In the genomic region with DNA sequence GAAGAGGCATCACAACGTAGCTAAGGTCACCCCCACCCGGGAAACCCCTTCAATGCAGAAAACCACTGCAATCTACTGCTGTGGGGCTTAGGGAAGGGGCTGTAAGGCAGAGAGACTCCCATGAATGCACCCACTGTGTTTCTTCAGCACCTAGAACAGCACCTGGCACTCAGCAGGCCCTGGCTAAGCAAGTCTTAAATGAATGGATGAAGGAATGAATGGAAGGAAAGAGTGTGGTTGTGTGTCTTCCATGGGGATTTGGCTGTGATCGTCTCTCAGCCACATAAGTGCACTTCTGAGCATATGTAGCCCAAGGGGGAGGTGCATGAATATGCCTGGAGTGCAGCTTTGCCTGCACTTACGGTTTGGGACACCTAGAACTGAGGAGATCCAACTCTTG, we compare ENCODE assay signal across 22 cellular contexts. TPM values are rescaled to one million over a fixed set of nuclear protein-coding genes. Genes with fewer than 3 reads are reported as not detected.
DNase-seq lines count a peak whose midpoint lies in the region; ATAC-seq, FAIRE-seq and TF ChIP-seq lines count a peak whose summit lies in the region.
"Had no signal": no experiment of that assay in that cellular context is flagged by ENCODE, and none has a peak within 500 bp of the region (broad histone marks: within the 10 kb centered on the region; RNA-seq: fewer than 3 reads in every experiment).

No MANE protein-coding gene starts in this region.

- H2BK20ac ChIP-seq in H1 (ENCODE audit: low read length) = no peak overlapping the region

- H3K79me2 ChIP-seq in H1 (ENCODE audit: control insufficient read depth in 1 of 2, insufficient read depth in 2 of 2, low read length in 2 of 2) = peaks cover 0 to 3% of the 10 kb centered on the region in 2 experiments; a peak in 1 of 4 replicates

- peak overlapping the region; percentile 26 for H4K91ac ChIP-seq in H1 (replicated peaks; ENCODE audit: insufficient read length, low read length)

- H3K4me1 ChIP-seq in HEK293 (ENCODE audit: control insufficient read depth, insufficient read depth, low read length) = no peaks in the 10 kb centered on the region
- peaks cover 0 to 10% (median 6%) of the 10 kb centered on the region in 4 experiments; a peak in 5 of 7 replicates for H3K4me1 ChIP-seq in H1 (replicated peaks in 1 of 4; ENCODE audit: control insufficient read depth in 3 of 4, insufficient read depth in 4 of 4, low read length in 3 of 4)

- no peak overlapping the region for H3K56ac ChIP-seq in H1 (replicated peaks; ENCODE audit: insufficient read length, low read depth, low read length)

- CTCF ChIA-PET in HEK293 (lab: Yijun Ruan, JAX) (interaction anchor here (1.7 kb wide), 1 partner anchor 55 kb away, joined by 6 read pairs; no protein-coding TSS in a partner anchor), H1 (lab: Charles Lee; ENCODE audit: partially characterized antibody) (interaction anchor here (0.6 to 1.5 kb wide), 3 partner anchors 12 to 133 kb away, joined by 3 to 4 read pairs (median 3); no protein-coding TSS in a partner anchor)

- no peak for TF ChIP-seq POLR2A in H1 (IDR thresholded peaks at IDR 0.05; ENCODE audit: control extremely low read depth in 1 of 2, low read depth in 2 of 2, low read length in 2 of 2)

- peaks cover 14% of the 10 kb centered on the region for H3K23me2 ChIP-seq in H1 (ENCODE audit: low read depth, low read length)

- no peak overlapping the region for H2BK12ac ChIP-seq in H1 (ENCODE audit: low read depth, low read length)

- no peak overlapping the region for H3K4me2 ChIP-seq in H1 (ENCODE audit: insufficient read depth in 1 of 2, low read depth in 2 of 2, low read length in 2 of 2)

- H3K14ac ChIP-seq in H1 (ENCODE audit: insufficient read length) = no peak overlapping the region

- no peak overlapping the region for H3K4ac ChIP-seq in H1 (replicated peaks; ENCODE audit: insufficient read length, low read depth, low read length)

- no peak overlapping the region for H3K18ac ChIP-seq in H1 (ENCODE audit: extremely low read depth, low read length)

- no peaks in the 10 kb centered on the region; a peak in 1 of 7 replicates for H3K27me3 ChIP-seq in H1 (replicated peaks in 1 of 4; ENCODE audit: control insufficient read depth in 3 of 4, extremely low read depth in 1 of 4, insufficient read depth in 3 of 4, low read length in 3 of 4)

- 0 out of 2 replicates have a peak overlapping the region, but pooled peaks have one; percentile 53 for H2AK5ac ChIP-seq in H1 (ENCODE audit: low read depth, low read length)

- no peak overlapping the region for H4K5ac ChIP-seq in H1 (ENCODE audit: insufficient read length, low read depth, low read length)

- H3K9me3 ChIP-seq in HEK293 (ENCODE audit: control insufficient read depth, insufficient read depth, low read depth, low read length) (no peaks in the 10 kb centered on the region), H1 (ENCODE audit: insufficient read depth in 2 of 2, low read depth in 1 of 2, low read length in 1 of 2) (peaks cover 0 to 6% of the 10 kb centered on the region in 2 experiments; a peak in 1 of 4 replicates)

- WGBS in H1 (ENCODE audit: extremely low coverage in 1 of 2, insufficient coverage in 1 of 2, insufficient read length in 1 of 2, insufficient replicate concordance in 2 of 2, low coverage in 1 of 2, low lambda C conversion rate in 2 of 2, missing lambda C conversion rate in 1 of 2), 2 experiments = 83% methylated on average over 4 of the region's 4 CpGs; no CpG with 5 or more reads in 1 of the 2 experiments

- H3K27ac ChIP-seq in HEK293 (ENCODE audit: extremely low read depth, low read depth, low read length) (no peak overlapping the region), H1 (ENCODE audit: low read depth, low read length) (no peak overlapping the region)
- H3K27ac ChIP-seq: C4-2B had no signal

- TF ChIP-seq EP300 in H1 (IDR thresholded peaks at IDR 0.05; ENCODE audit: borderline replicate concordance in 1 of 2, low read depth in 2 of 2, low read length in 2 of 2) = no peak

- TF ChIP-seq CTCF in HEK293 (tag by site-specific recombination; IDR thresholded peaks at IDR 0.05) (no peak), H1 (IDR thresholded peaks at IDR 0.05; ENCODE audit: control extremely low read depth in 1 of 3, insufficient read depth in 1 of 3, low read depth in 1 of 3, low read length in 3 of 3) (no peak)

- H3K4me3 ChIP-seq in HEK293 (ENCODE audit: low read depth, low read length) (no peak overlapping the region), H1 (ENCODE audit: extremely low read depth in 1 of 4, insufficient read depth in 2 of 4, low read depth in 3 of 4, low read length in 4 of 4) (no peak overlapping the region)

- FAIRE-seq in H1 (lab: Jason Lieb, UNC) = no peak
- FAIRE-seq: GM12891, H54 had no signal

- no peak overlapping the region for H2BK5ac ChIP-seq in H1 (ENCODE audit: low read depth, low read length)

- no peak overlapping the region for H3K23ac ChIP-seq in H1 (ENCODE audit: insufficient read length)

- no peak for ATAC-seq in HG03565 (IDR thresholded peaks at IDR 0.05; ENCODE audit: unreplicated experiment)
- ATAC-seq: PC-3 had no signal

- H3K79me1 ChIP-seq in H1 (ENCODE audit: low read depth, low read length) = peaks cover 5% of the 10 kb centered on the region; the same call in 1 of the 2 replicates

- H3K9ac ChIP-seq in H1 (replicated peaks in 1 of 4; ENCODE audit: extremely low read depth in 1 of 4, low read depth in 3 of 4, low read length in 3 of 4) = no peak overlapping the region

- H4K20me1 ChIP-seq in H1 (replicated peaks in 1 of 2; ENCODE audit: control insufficient read depth in 1 of 2, insufficient read depth in 2 of 2, low read length in 2 of 2) = no peaks in the 10 kb centered on the region

- no peak for TF ChIP-seq RAD21 in H1 (IDR thresholded peaks at IDR 0.05 in 1 of 2, conservative IDR thresholded peaks at IDR 0.05 in 1 of 2; ENCODE audit: low read depth in 2 of 2, low read length in 2 of 2)

- DNase-seq in H1 (ENCODE audit: low read depth in 1 of 2, low spot score in 2 of 2) (no peak), Ammon's horn (ENCODE audit: low spot score) (no peak)
- DNase-seq: CD8-positive, alpha-beta memory T cell; DMS 273 treated with DMSO at 0.1 percent for 48 hours; DMS79; EL; GDM1; IMR-90; NCI-H1048; NCI-H1417; NCI-H1694; NCI-H2029 treated with DMSO at 0.1 percent for 48 hours; NCI-H446 treated with DMSO at 0.1 percent for 48 hours; NCI-H526; NCI-H82; NK-92 treated with Interleukin-12 subunit alpha and Interleukin-12 subunit beta, amount 100 ng/mL, for 24 hours; PC-3 had no signal

- H2AFZ ChIP-seq in H1 (ENCODE audit: low read length) = no peak overlapping the region

- H3K36me3 ChIP-seq in HEK293 (ENCODE audit: control insufficient read depth in 2 of 2, insufficient read depth in 1 of 2, low read length in 2 of 2) = no peaks in the 10 kb centered on the region
- no peaks in the 10 kb centered on the region for H3K36me3 ChIP-seq in H1 (ENCODE audit: control insufficient read depth in 2 of 4, insufficient read depth in 4 of 4, low read length in 3 of 4)

- H4K8ac ChIP-seq in H1 (ENCODE audit: extremely low read depth, insufficient read depth, low read length) = no peak overlapping the region

- POLR2A ChIA-PET in HEK293 (lab: Yijun Ruan, JAX) (interaction anchor here (0.8 kb wide), 1 partner anchor 20 kb away, joined by 3 read pairs; no protein-coding TSS in a partner anchor), H1 (lab: Charles Lee; ENCODE audit: partially characterized antibody) (interaction anchor here (1.0 kb wide), 1 partner anchor 33 kb away, joined by 3 read pairs; no protein-coding TSS in a partner anchor)

- no peak overlapping the region for H2BK15ac ChIP-seq in H1 (ENCODE audit: low read length)

- H2BK120ac ChIP-seq in H1 (replicated peaks; ENCODE audit: low read depth, low read length) = no peak overlapping the region

RNA-seq across cellular contexts. Expression of gene CCDC159, which starts 2.9 kb away (rescaled TPM):
- total RNA-seq in H1 (2021; fragmentation: NEBNext Ultra II Directional; extraction: Animal tissue kit (Norgen Biotek cat#: 25700)) = 4.0 and 5.5 TPM in 2 replicates
- 5.4 and 7.1 TPM in 2 replicates for polyA plus RNA-seq in H1 (2011; rRNA removed)
- polyA plus RNA-seq in H1 (2011; cell fraction: cytosol; rRNA removed) = 9.4 TPM
- polyA plus RNA-seq in H1 (2011; cell fraction: nucleus; rRNA removed) = 18.9 TPM
- 7.4 to 11.5 TPM (median 8.6 TPM) in 4 replicates for polyA plus RNA-seq in H1 (2012, experiment 1 of 2)
- 4.3 TPM for polyA plus RNA-seq in H1 (2012, experiment 2 of 2)
- polyA plus RNA-seq in H1 (2013, experiment 1 of 2) = 4.5 TPM
- polyA plus RNA-seq in H1 (2013, experiment 2 of 2) = 4.3 TPM
- 5.1 and 6.5 TPM in 2 replicates for polyA minus RNA-seq in H1 (2011; rRNA and poly(A)+ RNA removed)
- polyA minus RNA-seq in H1 (2011; cell fraction: cytosol; rRNA and poly(A)+ RNA removed) = not detected
- polyA minus RNA-seq in H1 (2011; cell fraction: nucleus; rRNA and poly(A)+ RNA removed) = 2.9 TPM

RNA-seq across cellular contexts. Expression of gene TMEM205, which starts 3.1 kb away (rescaled TPM):
- 73.5 and 78.2 TPM in 2 replicates for total RNA-seq in H1 (2021; fragmentation: NEBNext Ultra II Directional; extraction: Animal tissue kit (Norgen Biotek cat#: 25700))
- 423 and 441 TPM in 2 replicates for polyA plus RNA-seq in H1 (2011; rRNA removed)
- 322 TPM for polyA plus RNA-seq in H1 (2011; cell fraction: cytosol; rRNA removed)
- 202 TPM for polyA plus RNA-seq in H1 (2011; cell fraction: nucleus; rRNA removed)
- 102 to 132 TPM (median 127 TPM) in 4 replicates for polyA plus RNA-seq in H1 (2012, experiment 1 of 2)
- 255 TPM for polyA plus RNA-seq in H1 (2012, experiment 2 of 2)
- 177 TPM for polyA plus RNA-seq in H1 (2013, experiment 1 of 2)
- polyA plus RNA-seq in H1 (2013, experiment 2 of 2) = 224 TPM
- 91.8 and 113 TPM in 2 replicates for polyA minus RNA-seq in H1 (2011; rRNA and poly(A)+ RNA removed)
- 47.5 TPM for polyA minus RNA-seq in H1 (2011; cell fraction: cytosol; rRNA and poly(A)+ RNA removed)
- 32.8 TPM for polyA minus RNA-seq in H1 (2011; cell fraction: nucleus; rRNA and poly(A)+ RNA removed)

RNA-seq across cellular contexts. Expression of gene PLPPR2, which starts 6.1 kb away (rescaled TPM):
- 9.5 and 11.7 TPM in 2 replicates for total RNA-seq in H1 (2021; fragmentation: NEBNext Ultra II Directional; extraction: Animal tissue kit (Norgen Biotek cat#: 25700))
- 7.2 and 14.9 TPM in 2 replicates for polyA plus RNA-seq in H1 (2011; rRNA removed)
- polyA plus RNA-seq in H1 (2011; cell fraction: cytosol; rRNA removed) = 6.2 TPM
- 15.6 TPM for polyA plus RNA-seq in H1 (2011; cell fraction: nucleus; rRNA removed)
- 7.1 to 13.3 TPM (median 10.8 TPM) in 4 replicates for polyA plus RNA-seq in H1 (2012, experiment 1 of 2)
- 9.1 TPM for polyA plus RNA-seq in H1 (2012, experiment 2 of 2)
- polyA plus RNA-seq in H1 (2013, experiment 1 of 2) = 13.4 TPM
- polyA plus RNA-seq in H1 (2013, experiment 2 of 2) = 13.8 TPM
- polyA minus RNA-seq in H1 (2011; rRNA and poly(A)+ RNA removed) = 3.7 and 5.4 TPM in 2 replicates
- 5.9 TPM for polyA minus RNA-seq in H1 (2011; cell fraction: cytosol; rRNA and poly(A)+ RNA removed)
- polyA minus RNA-seq in H1 (2011; cell fraction: nucleus; rRNA and poly(A)+ RNA removed) = 11.3 TPM

RNA-seq across cellular contexts. Expression of gene RAB3D, which starts 9.7 kb away (rescaled TPM):
- 23.8 and 24.4 TPM in 2 replicates for total RNA-seq in H1 (2021; fragmentation: NEBNext Ultra II Directional; extraction: Animal tissue kit (Norgen Biotek cat#: 25700))
- polyA plus RNA-seq in H1 (2011; rRNA removed) = 17.8 and 23.3 TPM in 2 replicates
- 21.0 TPM for polyA plus RNA-seq in H1 (2011; cell fraction: cytosol; rRNA removed)
- 18.3 TPM for polyA plus RNA-seq in H1 (2011; cell fraction: nucleus; rRNA removed)
- 7.8 to 9.9 TPM (median 8.2 TPM) in 4 replicates for polyA plus RNA-seq in H1 (2012, experiment 1 of 2)
- polyA plus RNA-seq in H1 (2012, experiment 2 of 2) = 5.7 TPM
- 8.5 TPM for polyA plus RNA-seq in H1 (2013, experiment 1 of 2)
- 8.8 TPM for polyA plus RNA-seq in H1 (2013, experiment 2 of 2)
- 108 and 115 TPM in 2 replicates for polyA minus RNA-seq in H1 (2011; rRNA and poly(A)+ RNA removed)
- polyA minus RNA-seq in H1 (2011; cell fraction: cytosol; rRNA and poly(A)+ RNA removed) = 24.9 TPM
- 17.5 TPM for polyA minus RNA-seq in H1 (2011; cell fraction: nucleus; rRNA and poly(A)+ RNA removed)

RNA-seq across cellular contexts. Expression of gene SWSAP1, which starts 25.3 kb away (rescaled TPM):
- 3.1 and 3.2 TPM in 2 replicates for total RNA-seq in H1 (2021; fragmentation: NEBNext Ultra II Directional; extraction: Animal tissue kit (Norgen Biotek cat#: 25700))
- polyA plus RNA-seq in H1 (2011; rRNA removed) = 5.1 and 5.2 TPM in 2 replicates
- polyA plus RNA-seq in H1 (2011; cell fraction: cytosol; rRNA removed) = 3.7 TPM
- 3.3 TPM for polyA plus RNA-seq in H1 (2011; cell fraction: nucleus; rRNA removed)
- 2.0 to 4.0 TPM (median 3.5 TPM) in 4 replicates for polyA plus RNA-seq in H1 (2012, experiment 1 of 2)
- polyA plus RNA-seq in H1 (2012, experiment 2 of 2) = 3.0 TPM
- 4.8 TPM for polyA plus RNA-seq in H1 (2013, experiment 1 of 2)
- 4.5 TPM for polyA plus RNA-seq in H1 (2013, experiment 2 of 2)
- 0.76 and 1.2 TPM in 2 replicates for polyA minus RNA-seq in H1 (2011; rRNA and poly(A)+ RNA removed)
- 2.0 TPM for polyA minus RNA-seq in H1 (2011; cell fraction: cytosol; rRNA and poly(A)+ RNA removed)
- 2.6 TPM for polyA minus RNA-seq in H1 (2011; cell fraction: nucleus; rRNA and poly(A)+ RNA removed)
